In genomic region chrX:21725498-21725897, GRCh38 we compare ENCODE assay signal across 8 cellular contexts. TPM values are rescaled to one million over a fixed set of nuclear protein-coding genes. Genes with fewer than 3 reads are reported as not detected.
A peak's percentile ranks its signal among the peaks of the same experiment; 100 is the strongest.
DNase-seq lines count a peak whose midpoint lies in the region; ATAC-seq and TF ChIP-seq lines count a peak whose summit lies in the region.

No MANE protein-coding gene starts in this region.

- H3K36me3 ChIP-seq in HCT116 (ENCODE audit: control insufficient read depth in 1 of 2, insufficient read depth in 2 of 2, low read length in 2 of 2) (no peaks in the 10 kb centered on the region), OCI-LY7 (ENCODE audit: insufficient read depth, low read length) (no peaks in the 10 kb centered on the region), hepatocyte (replicated peaks; ENCODE audit: insufficient read depth, low read depth) (no peaks in the 10 kb centered on the region)

- H3K79me2 ChIP-seq in HCT116 (ENCODE audit: insufficient read depth, low read length): no peaks in the 10 kb centered on the region
- H3K79me2 ChIP-seq in OCI-LY7 (ENCODE audit: insufficient read depth, low read depth, low read length): no peaks in the 10 kb centered on the region
- H3K79me2 ChIP-seq in hepatocyte: no peaks in the 10 kb centered on the region

- in situ Hi-C loops in ACHN (cut with HindIII; ENCODE audit: low pct_ligation_motif_present, low pct_unique_long_range_greater_than_20kb, low sequenced_read_pairs): no loop called here

- H3K4me3 ChIP-seq in HCT116 (replicated peaks in 1 of 2; ENCODE audit: low read depth in 1 of 2, low read length in 2 of 2): no peak overlapping the region
- no peak overlapping the region for H3K4me3 ChIP-seq in OCI-LY7 (ENCODE audit: low read depth, low read length, poor library complexity, severe bottlenecking)
- H3K4me3 ChIP-seq in hepatocyte: no peak overlapping the region

- no peak for ATAC-seq in HCT116
- no peak for ATAC-seq in T-helper 17 cell

- TF ChIP-seq CTCF in HCT116 (IDR thresholded peaks at IDR 0.05 in 2 of 3, conservative IDR thresholded peaks at IDR 0.05 in 1 of 3; ENCODE audit: borderline replicate concordance in 1 of 3, insufficient read depth in 1 of 3, low read depth in 2 of 3, low read length in 2 of 3) (peak; percentile 11 to 49 (median 38); a peak in 3 of 6 replicates), OCI-LY7 (conservative IDR thresholded peaks at IDR 0.05; ENCODE audit: low read length) (0 out of 2 replicates have a peak, but pooled peaks have one; percentile 26), hepatocyte (IDR thresholded peaks at IDR 0.05; ENCODE audit: poor library complexity) (peak; percentile 54)

- H3K4me2 ChIP-seq in HCT116 (ENCODE audit: low read length) (no peak overlapping the region), OCI-LY7 (ENCODE audit: low read length) (no peak overlapping the region), hepatocyte (no peak overlapping the region)

- WGBS in hepatocyte (ENCODE audit: low lambda C conversion rate, missing lambda C conversion rate): 13% methylated on average over 2 of the region's 2 CpGs

- peak; percentile 63 for TF ChIP-seq RAD21 in HCT116 (IDR thresholded peaks at IDR 0.05; ENCODE audit: low read depth)

- no peaks in the 10 kb centered on the region for H4K20me1 ChIP-seq in HCT116 (ENCODE audit: insufficient read depth)
- no peaks in the 10 kb centered on the region for H4K20me1 ChIP-seq in OCI-LY7 (ENCODE audit: insufficient read depth, low read length)
- no peaks in the 10 kb centered on the region for H4K20me1 ChIP-seq in hepatocyte (ENCODE audit: insufficient read depth, poor library complexity, severe bottlenecking)

- peak; percentile 0 for DNase-seq in ACHN
- peak; percentile 6 for DNase-seq in HCT116 (ENCODE audit: low read depth, low spot score)
- no peak for DNase-seq in OCI-LY7 (ENCODE audit: low spot score)
- peak; percentile 43 for DNase-seq in hepatocyte (ENCODE audit: low spot score)
- no peak for DNase-seq in T-helper 17 cell
- no peak for DNase-seq in SW 1271 (lab: John Stamatoyannopoulos, UW)
- no peak for DNase-seq in activated naive CD8-positive, alpha-beta T cell treated with anti-CD3 and anti-CD28 coated beads for 36 hours
- DNase-seq in GF-D8 (lab: John Stamatoyannopoulos, UW): no peak

- no peak overlapping the region for H3K27ac Mint-ChIP-seq in T-helper 17 cell
- H3K27ac Mint-ChIP-seq in activated naive CD8-positive, alpha-beta T cell treated with anti-CD3 and anti-CD28 coated beads for 36 hours: no peak overlapping the region

- BruUV-seq in HCT116 (replicated peaks; lab: Mats Ljungman, UMichigan) (no TSS peak), OCI-LY7 (replicated peaks; lab: Mats Ljungman, UMichigan) (no TSS peak)

- H3K36me3 Mint-ChIP-seq in T-helper 17 cell (ENCODE audit: low read depth): no peaks in the 10 kb centered on the region
- H3K36me3 Mint-ChIP-seq in activated naive CD8-positive, alpha-beta T cell treated with anti-CD3 and anti-CD28 coated beads for 36 hours: no peaks in the 10 kb centered on the region

- RAD21 ChIA-PET in HCT116 (lab: Charles Lee; ENCODE audit: low non-redundant PET in 1 of 2, low total read pairs in 2 of 2, uncharacterized antibody in 2 of 2, unreplicated experiment in 2 of 2): no interaction called here

- no peak overlapping the region for H3K4me3 Mint-ChIP-seq in T-helper 17 cell
- no peak overlapping the region for H3K4me3 Mint-ChIP-seq in activated naive CD8-positive, alpha-beta T cell treated with anti-CD3 and anti-CD28 coated beads for 36 hours

- H3K4me1 ChIP-seq in HCT116 (ENCODE audit: control insufficient read depth in 1 of 2, insufficient read depth in 2 of 2, low read length in 2 of 2): no peaks in the 10 kb centered on the region
- H3K4me1 ChIP-seq in OCI-LY7 (ENCODE audit: insufficient read depth, low read length, poor library complexity, severe bottlenecking): no peaks in the 10 kb centered on the region
- H3K4me1 ChIP-seq in hepatocyte (ENCODE audit: insufficient read depth): no peaks in the 10 kb centered on the region

- no peak for TF ChIP-seq POLR2A in HCT116 (IDR thresholded peaks at IDR 0.05; ENCODE audit: borderline replicate concordance, extremely low read depth, insufficient read depth, insufficient read length)

- POLR2A ChIA-PET in HCT116 (lab: Charles Lee): no interaction called here
- POLR2A ChIA-PET in OCI-LY7 (lab: Charles Lee): no interaction called here

- H3K27ac ChIP-seq in HCT116 (ENCODE audit: low read depth, low read length) (no peak overlapping the region), OCI-LY7 (ENCODE audit: low read depth, low read length, poor library complexity, severe bottlenecking) (no peak overlapping the region), hepatocyte (no peak overlapping the region)

- no peaks in the 10 kb centered on the region for H3K9me3 Mint-ChIP-seq in activated naive CD8-positive, alpha-beta T cell treated with anti-CD3 and anti-CD28 coated beads for 36 hours

- H3K9ac ChIP-seq in HCT116 (ENCODE audit: low read length): no peak overlapping the region

- intact Hi-C loops in HCT116 (cut with micrococcal nuclease) (loop anchor here (1.0 kb wide), 1 partner anchor 1195 kb away; no protein-coding TSS in a partner anchor), OCI-LY7 (cut with micrococcal nuclease; ENCODE audit: unreplicated experiment) (no loop called here)

- no peaks in the 10 kb centered on the region for H3K4me1 Mint-ChIP-seq in T-helper 17 cell
- no peaks in the 10 kb centered on the region for H3K4me1 Mint-ChIP-seq in activated naive CD8-positive, alpha-beta T cell treated with anti-CD3 and anti-CD28 coated beads for 36 hours

- H2AFZ ChIP-seq in HCT116 (ENCODE audit: low read depth, low read length, poor library complexity, severe bottlenecking): no peak overlapping the region
- no peak overlapping the region for H2AFZ ChIP-seq in OCI-LY7 (ENCODE audit: low read length)
- H2AFZ ChIP-seq in hepatocyte: no peak overlapping the region

- H3K27me3 Mint-ChIP-seq in T-helper 17 cell: peaks cover 10% of the 10 kb centered on the region
- no peaks in the 10 kb centered on the region for H3K27me3 Mint-ChIP-seq in activated naive CD8-positive, alpha-beta T cell treated with anti-CD3 and anti-CD28 coated beads for 36 hours

- no peaks in the 10 kb centered on the region for H3K9me2 ChIP-seq in HCT116 (ENCODE audit: insufficient read depth)
- H3K9me2 ChIP-seq in OCI-LY7 (ENCODE audit: insufficient read depth, low read length): no peaks in the 10 kb centered on the region
- H3K9me2 ChIP-seq in hepatocyte (replicated peaks; ENCODE audit: insufficient read depth): no peaks in the 10 kb centered on the region

- H3K9me3 ChIP-seq in HCT116 (ENCODE audit: control insufficient read depth in 1 of 2, insufficient read depth in 1 of 2, low read depth in 1 of 2, low read length in 2 of 2) (no peaks in the 10 kb centered on the region), OCI-LY7 (ENCODE audit: low read length) (no peaks in the 10 kb centered on the region), hepatocyte (ENCODE audit: low read depth) (no peaks in the 10 kb centered on the region), T-helper 17 cell (ENCODE audit: control insufficient read depth, low read length, poor library complexity, severe bottlenecking) (no peaks in the 10 kb centered on the region)

- CTCF ChIA-PET in HCT116 (lab: Charles Lee) (interaction anchor here (0.9 to 1.5 kb wide), 6 partner anchors 16 to 1203 kb away, joined by 3 to 32 read pairs (median 6); no protein-coding TSS in a partner anchor), OCI-LY7 (lab: Charles Lee; ENCODE audit: unreplicated experiment) (no interaction called here)

- peaks cover 8% of the 10 kb centered on the region; the same call in 1 of the 2 replicates for H3K27me3 ChIP-seq in HCT116 (ENCODE audit: insufficient read depth, low read length)
- no peaks in the 10 kb centered on the region for H3K27me3 ChIP-seq in hepatocyte

TF ChIP-seq in HCT116, 20 proteins besides CTCF, POLR2A, EP300 and RAD21:
- TF ChIP-seq ZFX (IDR thresholded peaks at IDR 0.05): no peak
- TF ChIP-seq SP1 (IDR thresholded peaks at IDR 0.05; ENCODE audit: low read depth): no peak
- TF ChIP-seq CBX3 (IDR thresholded peaks at IDR 0.05; ENCODE audit: low read depth): no peak
- TF ChIP-seq SRF (IDR thresholded peaks at IDR 0.05; ENCODE audit: low read depth): no peak
- TF ChIP-seq POLR2AphosphoS5 (IDR thresholded peaks at IDR 0.05; ENCODE audit: low read depth, low read length): no peak
- no peak for TF ChIP-seq CEBPB (IDR thresholded peaks at IDR 0.05; ENCODE audit: low read depth)
- TF ChIP-seq SIN3A (IDR thresholded peaks at IDR 0.05; ENCODE audit: low read depth): no peak
- no peak for TF ChIP-seq EZH2phosphoT487 (IDR thresholded peaks at IDR 0.05; ENCODE audit: borderline replicate concordance)

RNA-seq across cellular contexts. Expression of gene SMPX, which starts 32.4 kb away (rescaled TPM):
- total RNA-seq in HCT116 (2021; ENCODE audit: unreplicated experiment): 0.59 TPM
- polyA plus RNA-seq in HCT116 (2012): 0.13 TPM in 1 of 2 replicates, not detected in the other
- total RNA-seq in OCI-LY7 (2014; rRNA removed; shearing (Covaris generic)): not detected in 2 replicates
- total RNA-seq in OCI-LY7 (2022): not detected in 2 replicates
- 0.64 and 1.4 TPM in 2 replicates for total RNA-seq in hepatocyte
- 3.0 and 4.1 TPM in 2 replicates for polyA plus RNA-seq in hepatocyte
- total RNA-seq in T-helper 17 cell: not detected
- total RNA-seq in activated naive CD8-positive, alpha-beta T cell treated with anti-CD3 and anti-CD28 coated beads for 36 hours: not detected

Comparison
In these comparisons a context has a peak if more than half of its experiments do, and no peak if none do; other contexts are left out.
1. DNase-seq: peak in ACHN (single experiment), HCT116 (single experiment) and hepatocyte (single experiment); none in OCI-LY7 (single experiment), T-helper 17 cell (0 of 3), SW 1271 (0 of 2), activated naive CD8-positive, alpha-beta T cell treated with anti-CD3 and anti-CD28 coated beads for 36 hours (single experiment) and GF-D8 (single experiment).
2. Peak in every context shown above with its lines, with median percentiles within 50 percentile points of each other: CTCF ChIP-seq.